ENCODE assay signal across 17 cellular contexts in the genomic region with DNA sequence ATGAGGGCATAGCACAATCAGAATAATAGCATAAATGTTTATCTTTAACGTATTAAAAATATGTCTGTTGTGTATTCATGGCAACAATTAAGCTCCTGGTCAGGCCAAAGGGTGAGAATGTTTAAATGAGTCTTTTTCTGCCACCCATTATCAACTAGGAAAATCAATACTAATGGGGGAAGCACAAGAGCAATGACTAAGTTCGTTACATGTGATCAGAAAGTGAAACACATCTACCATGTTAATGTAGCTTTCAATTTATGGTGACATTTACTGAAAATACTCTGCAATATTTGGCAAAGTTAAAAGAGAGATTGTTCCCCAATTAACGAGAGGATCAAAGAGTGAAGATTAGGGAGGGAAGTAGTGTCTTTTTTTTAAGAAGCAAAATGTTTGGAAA.
DNase-seq lines count a peak whose midpoint lies in the region; ATAC-seq and TF ChIP-seq lines count a peak whose summit lies in the region.
"Had no signal": no experiment of that assay in that cellular context is flagged by ENCODE, and none has a peak within 500 bp of the region (broad histone marks: within the 10 kb centered on the region; RNA-seq: fewer than 3 reads in every experiment).

No MANE protein-coding gene starts in this region.

- H4K91ac ChIP-seq in neuronal stem cell (ENCODE audit: low read depth, low read length, poor library complexity): no peak overlapping the region

- no peak overlapping the region for H4K8ac ChIP-seq in neuronal stem cell (ENCODE audit: low read depth, low read length)

- H3K27ac Mint-ChIP-seq in MCF 10A (ENCODE audit: low read depth, unreplicated experiment): no peak overlapping the region
- H3K27ac Mint-ChIP-seq: CD4-positive, alpha-beta memory T cell; GM23338 had no signal

- peaks cover 5% of the 10 kb centered on the region for H3K36me3 Mint-ChIP-seq in MCF 10A (ENCODE audit: insufficient read depth, unreplicated experiment)
- H3K36me3 Mint-ChIP-seq: CD4-positive, alpha-beta memory T cell had no signal

- H3K27me3 Mint-ChIP-seq in MCF 10A (ENCODE audit: insufficient read depth, unreplicated experiment): no peaks in the 10 kb centered on the region
- H3K27me3 Mint-ChIP-seq: CD4-positive, alpha-beta memory T cell had no signal

- H3K4me2 ChIP-seq in neuronal stem cell (ENCODE audit: insufficient read depth, low read length, poor library complexity, severe bottlenecking): no peak overlapping the region
- H3K4me2 ChIP-seq: BLaER1, GM23338, SK-N-SH had no signal

- H2AFZ ChIP-seq in neuron (ENCODE audit: low read depth, low read length) (peak overlapping the region; percentile 17), neuronal stem cell (ENCODE audit: low read length) (no peak overlapping the region)

- H3K27ac ChIP-seq in neuronal stem cell (replicated peaks; ENCODE audit: low read length): no peak overlapping the region
- H3K27ac ChIP-seq: BLaER1 had no signal

- H3K9me3 Mint-ChIP-seq in MCF 10A (ENCODE audit: unreplicated experiment): no peaks in the 10 kb centered on the region
- H3K9me3 Mint-ChIP-seq: GM23338 had no signal

- no peaks in the 10 kb centered on the region for H3K36me3 ChIP-seq in neuron (ENCODE audit: insufficient read depth, low read length)
- no peaks in the 10 kb centered on the region for H3K36me3 ChIP-seq in neuronal stem cell (replicated peaks in 1 of 2; ENCODE audit: control insufficient read depth in 2 of 2, insufficient read depth in 2 of 2, low read length in 2 of 2)
- H3K36me3 ChIP-seq: BLaER1 had no signal

- no peak overlapping the region for H2BK120ac ChIP-seq in neuronal stem cell (ENCODE audit: low read depth, low read length)

- H3K23ac ChIP-seq in neuronal stem cell (ENCODE audit: low read depth, low read length, poor library complexity): no peak overlapping the region

- H3K27me3 ChIP-seq in neuron (ENCODE audit: insufficient read depth, low read length) (no peaks in the 10 kb centered on the region), neuronal stem cell (ENCODE audit: control insufficient read depth in 3 of 3, insufficient read depth in 3 of 3, low read depth in 1 of 3, low read length in 3 of 3) (no peaks in the 10 kb centered on the region)
- H3K27me3 ChIP-seq: BLaER1 had no signal

- no peak overlapping the region for H2BK12ac ChIP-seq in neuronal stem cell (ENCODE audit: low read length)

- DNase-seq in neuronal stem cell (ENCODE audit: low spot score) (no peak), DMS153 (lab: John Stamatoyannopoulos, UW) (no peak), MCF 10A (ENCODE audit: unreplicated experiment) (no peak)
- DNase-seq: CD4-positive, alpha-beta memory T cell; HCEC 1CT; NCI-H1105; NCI-H1694 treated with DMSO at 0.1 percent for 48 hours; NCI-H510A; NCI-H82; SHP77; SK-N-SH had no signal

- intact Hi-C loops in MCF 10A (cut with micrococcal nuclease): no loop called here

- WGBS in neuronal stem cell (ENCODE audit: extremely low coverage in 2 of 2, insufficient read length in 2 of 2, insufficient replicate concordance in 1 of 2), 2 donors: no CpG with 5 or more reads among the region's 3 CpGs

- peaks cover 6% of the 10 kb centered on the region for H3K4me1 Mint-ChIP-seq in MCF 10A (ENCODE audit: insufficient read depth, unreplicated experiment)
- H3K4me1 Mint-ChIP-seq: CD4-positive, alpha-beta memory T cell had no signal

- no peak overlapping the region for H3K9ac ChIP-seq in neuronal stem cell (ENCODE audit: low read depth, low read length, poor library complexity)
- H3K9ac ChIP-seq: BLaER1, SK-N-SH had no signal

- no peak for TF ChIP-seq CTCF in MCF 10A (IDR thresholded peaks at IDR 0.05; ENCODE audit: unreplicated experiment)

- H3K4ac ChIP-seq in neuronal stem cell (ENCODE audit: low read length): no peak overlapping the region

- H2BK15ac ChIP-seq in neuronal stem cell (ENCODE audit: low read length): no peak overlapping the region

- H3K79me1 ChIP-seq in neuronal stem cell (ENCODE audit: low read depth, low read length): no peaks in the 10 kb centered on the region

- H3K4me1 ChIP-seq in neuron (ENCODE audit: insufficient read depth, low read length) (peaks cover 3% of the 10 kb centered on the region), neuronal stem cell (ENCODE audit: control insufficient read depth in 2 of 2, insufficient read depth in 1 of 2, low read depth in 1 of 2, low read length in 2 of 2) (peaks cover 0 to 8% of the 10 kb centered on the region in 2 donors)
- H3K4me1 ChIP-seq: BLaER1 had no signal

- ATAC-seq in GM18511 (IDR thresholded peaks at IDR 0.05; ENCODE audit: unreplicated experiment) (peak; percentile 60), GM21529 (IDR thresholded peaks at IDR 0.05; ENCODE audit: unreplicated experiment) (peak; percentile 59), HG03378 (IDR thresholded peaks at IDR 0.05; ENCODE audit: unreplicated experiment) (peak; percentile 50)
- ATAC-seq: GM23338 had no signal

- H3K4me3 ChIP-seq in neuron (ENCODE audit: low read length) (no peak overlapping the region), neuronal stem cell (ENCODE audit: low read length in 2 of 2) (no peak overlapping the region)
- H3K4me3 ChIP-seq: BLaER1, GM23338 had no signal

- H3K4me3 Mint-ChIP-seq in MCF 10A (ENCODE audit: unreplicated experiment): no peak overlapping the region
- H3K4me3 Mint-ChIP-seq: CD4-positive, alpha-beta memory T cell; GM23338 had no signal

- H3K14ac ChIP-seq in neuronal stem cell (ENCODE audit: low read length): no peak overlapping the region

- no TSS peak for BruUV-seq in MCF 10A (replicated peaks; lab: Mats Ljungman, UMichigan)

- no peak overlapping the region for H2BK5ac ChIP-seq in neuronal stem cell (ENCODE audit: low read length)

- H2AK5ac ChIP-seq in neuronal stem cell (ENCODE audit: low read depth, low read length): no peak overlapping the region

- CTCF ChIA-PET in MCF 10A (lab: Yijun Ruan, JAX): interaction anchor here (0.7 to 0.8 kb wide), 2 partner anchors 230 to 395 kb away, joined by 3 read pairs; no protein-coding TSS in a partner anchor

- H3K9me3 ChIP-seq in neuron (ENCODE audit: low read length): peaks cover 2% of the 10 kb centered on the region
- H3K9me3 ChIP-seq in neuronal stem cell (replicated peaks in 1 of 2; ENCODE audit: control insufficient read depth in 2 of 2, insufficient read depth in 1 of 2, low read depth in 1 of 2, low read length in 2 of 2): no peaks in the 10 kb centered on the region
- H3K9me3 ChIP-seq: BLaER1, SK-N-SH had no signal

- H3K18ac ChIP-seq in neuronal stem cell (ENCODE audit: low read length): no peak overlapping the region

- POLR2A ChIA-PET in MCF 10A (lab: Yijun Ruan, JAX): no interaction called here
